ENCODE assay signal across 8 cellular contexts in genomic region chrX:16123222-16123786, GRCh38. TPM values are rescaled to one million over a fixed set of nuclear protein-coding genes. Genes with fewer than 3 reads are reported as not detected.
DNase-seq lines count a peak whose midpoint lies in the region; ATAC-seq and TF ChIP-seq lines count a peak whose summit lies in the region.

Gene GRPR, plus strand, starts transcription at chrX:16123565. Its CDS starts 389 bp downstream, at chrX:16123954.

- H3K4me3 Mint-ChIP-seq in Caco-2 (ENCODE audit: unreplicated experiment) (no peak within 1 kb of the TSS), naive B cell (peak within 1 kb of the TSS in 3 of 8 donors; percentile 24 to 77 (median 40))
- H3K4me3 Mint-ChIP-seq in stimulated activated effector memory CD8-positive, alpha-beta T cell treated with anti-CD3 and anti-CD28 coated beads, Interleukin-12 subunit alpha, Interleukin-12 subunit beta, amount 100 ng/mL, for 72 hours: no peak within 1 kb of the TSS

- no peaks in the 10 kb centered on the region for H3K9me3 ChIP-seq in Caco-2
- H3K9me3 ChIP-seq in HUES48 (ENCODE audit: control insufficient read depth, insufficient read depth, low read length): 0 out of 2 replicates have a peak, but pooled peaks cover 5% of the 10 kb centered on the region
- H3K9me3 ChIP-seq in NT2/D1 (ENCODE audit: insufficient read depth, low read length): no peaks in the 10 kb centered on the region; the same call in 1 of the 2 replicates
- H3K9me3 ChIP-seq in esophagus muscularis mucosa: peaks cover 0 to 4% (median 0%) of the 10 kb centered on the region in 4 donors

- H3K4me1 ChIP-seq in Caco-2 (no peaks in the 10 kb centered on the region), HUES48 (ENCODE audit: control insufficient read depth, insufficient read depth, low read length) (peaks cover 14% of the 10 kb centered on the region), NT2/D1 (ENCODE audit: insufficient read depth, insufficient read length) (no peaks in the 10 kb centered on the region), esophagus muscularis mucosa (no peaks in the 10 kb centered on the region)

- H3K27me3 Mint-ChIP-seq in Caco-2 (ENCODE audit: insufficient read depth, unreplicated experiment) (peaks cover 5% of the 10 kb centered on the region), naive B cell (peaks cover 6 to 11% (median 6%) of the 10 kb centered on the region in 3 donors)

- H3K36me3 Mint-ChIP-seq in Caco-2 (ENCODE audit: insufficient read depth, unreplicated experiment): no peaks in the 10 kb centered on the region
- no peaks in the 10 kb centered on the region for H3K36me3 Mint-ChIP-seq in naive B cell
- H3K36me3 Mint-ChIP-seq in stimulated activated effector memory CD8-positive, alpha-beta T cell treated with anti-CD3 and anti-CD28 coated beads, Interleukin-12 subunit alpha, Interleukin-12 subunit beta, amount 100 ng/mL, for 72 hours: no peaks in the 10 kb centered on the region

- H3K9me3 Mint-ChIP-seq in Caco-2 (ENCODE audit: unreplicated experiment) (no peaks in the 10 kb centered on the region), naive B cell (peaks cover 0 to 7% (median 4%) of the 10 kb centered on the region in 7 donors)
- H3K9me3 Mint-ChIP-seq in stimulated activated effector memory CD8-positive, alpha-beta T cell treated with anti-CD3 and anti-CD28 coated beads, Interleukin-12 subunit alpha, Interleukin-12 subunit beta, amount 100 ng/mL, for 72 hours: no peaks in the 10 kb centered on the region

- POLR2A ChIA-PET in Caco-2 (lab: Charles Lee): no interaction called here

- DNase-seq in Caco-2 (peak; percentile 73 to 81), NT2/D1 (ENCODE audit: low read depth, low spot score) (peak; percentile 85), activated T-cell treated with anti-CD3 and anti-CD28 coated beads for 1 hour (ENCODE audit: low read depth) (peak; percentile 35), esophagus muscularis mucosa (ENCODE audit: extremely low spot score) (peak; percentile 90), naive B cell (peak; percentile 55)
- peak; percentile 24 to 59 for DNase-seq in stimulated activated effector memory CD8-positive, alpha-beta T cell treated with anti-CD3 and anti-CD28 coated beads, Interleukin-12 subunit alpha, Interleukin-12 subunit beta, amount 100 ng/mL, for 72 hours (ENCODE audit: low spot score in 2 of 2)

- CTCF ChIA-PET in Caco-2 (lab: Charles Lee): interaction anchor here (0.8 to 1.5 kb wide), 7 partner anchors 10 to 322 kb away, joined by 3 to 12 read pairs (median 6); no protein-coding TSS in a partner anchor

- TF ChIP-seq POLR2A in esophagus muscularis mucosa (IDR thresholded peaks at IDR 0.05; ENCODE audit: low read depth): no peak

- intact Hi-C loops in Caco-2 (cut with micrococcal nuclease; ENCODE audit: unreplicated experiment): loop anchor here (2.0 to 10.0 kb wide), 3 partner anchors 89 to 571 kb away; no protein-coding TSS in a partner anchor
- intact Hi-C loops in esophagus muscularis mucosa (cut with DNase I): loop anchor here (5.0 kb wide), 3 partner anchors 89 to 569 kb away; no protein-coding TSS in a partner anchor

- 2% methylated on average over 6 of the region's 6 CpGs for WGBS in esophagus muscularis mucosa

- no peaks in the 10 kb centered on the region for H3K27me3 ChIP-seq in Caco-2 (replicated peaks; ENCODE audit: control insufficient read depth, insufficient read depth, low read length)
- no peaks in the 10 kb centered on the region for H3K27me3 ChIP-seq in HUES48 (ENCODE audit: control insufficient read depth, insufficient read depth, low read length)
- H3K27me3 ChIP-seq in NT2/D1 (ENCODE audit: insufficient read depth, insufficient read length): peaks cover 2% of the 10 kb centered on the region
- H3K27me3 ChIP-seq in esophagus muscularis mucosa: no peaks in the 10 kb centered on the region

- no peak within 1 kb of the TSS for H3K27ac Mint-ChIP-seq in Caco-2 (ENCODE audit: unreplicated experiment)
- H3K27ac Mint-ChIP-seq in naive B cell: peak within 1 kb of the TSS in 2 of 6 donors; percentile 44 to 59
- H3K27ac Mint-ChIP-seq in stimulated activated effector memory CD8-positive, alpha-beta T cell treated with anti-CD3 and anti-CD28 coated beads, Interleukin-12 subunit alpha, Interleukin-12 subunit beta, amount 100 ng/mL, for 72 hours: no peak within 1 kb of the TSS

- H3K9ac ChIP-seq in HUES48 (ENCODE audit: low read depth, low read length) (peak within 1 kb of the TSS; percentile 92), NT2/D1 (ENCODE audit: insufficient read length, low read depth) (no peak within 1 kb of the TSS)

- TF ChIP-seq EP300 in esophagus muscularis mucosa (IDR thresholded peaks at IDR 0.05): no peak

- H3K36me3 ChIP-seq in Caco-2 (ENCODE audit: control insufficient read depth, insufficient read depth, low read length): no peaks in the 10 kb centered on the region
- peaks cover 27% of the 10 kb centered on the region for H3K36me3 ChIP-seq in HUES48 (ENCODE audit: control insufficient read depth, insufficient read depth, low read length)
- H3K36me3 ChIP-seq in NT2/D1 (ENCODE audit: insufficient read depth, insufficient read length, low read length): no peaks in the 10 kb centered on the region
- no peaks in the 10 kb centered on the region for H3K36me3 ChIP-seq in esophagus muscularis mucosa

- H3K27ac ChIP-seq in HUES48 (ENCODE audit: low read depth, low read length) (peak within 1 kb of the TSS; percentile 44), esophagus muscularis mucosa (replicated peaks in 1 of 4) (peak within 1 kb of the TSS in 3 of 4 donors; percentile 39 to 47 (median 41))

- peak; percentile 66 for ATAC-seq in GM21367 (IDR thresholded peaks at IDR 0.05; ENCODE audit: unreplicated experiment)
- ATAC-seq in naive B cell (ENCODE audit: low read depth in 2 of 2): peak; percentile 87 to 89
- ATAC-seq in stimulated activated effector memory CD8-positive, alpha-beta T cell treated with anti-CD3 and anti-CD28 coated beads, Interleukin-12 subunit alpha, Interleukin-12 subunit beta, amount 100 ng/mL, for 72 hours: peak; percentile 86

- no peaks in the 10 kb centered on the region for H3K4me1 Mint-ChIP-seq in Caco-2 (ENCODE audit: low read depth, unreplicated experiment)
- H3K4me1 Mint-ChIP-seq in naive B cell: peaks cover 25 to 38% (median 27%) of the 10 kb centered on the region in 3 donors
- peaks cover 18% of the 10 kb centered on the region for H3K4me1 Mint-ChIP-seq in stimulated activated effector memory CD8-positive, alpha-beta T cell treated with anti-CD3 and anti-CD28 coated beads, Interleukin-12 subunit alpha, Interleukin-12 subunit beta, amount 100 ng/mL, for 72 hours

- TF ChIP-seq CTCF in Caco-2 (IDR thresholded peaks at IDR 0.05; ENCODE audit: insufficient read depth in 1 of 2, low read depth in 1 of 2, low read length in 1 of 2, severe bottlenecking in 1 of 2, unreplicated experiment in 1 of 2) (peak; percentile 49 to 76), esophagus muscularis mucosa (IDR thresholded peaks at IDR 0.05) (peak; percentile 65 to 78 (median 71))

- H3K4me3 ChIP-seq in Caco-2 (ENCODE audit: low read depth, low read length): no peak within 1 kb of the TSS
- peak within 1 kb of the TSS; percentile 92 for H3K4me3 ChIP-seq in HUES48 (ENCODE audit: low read depth, low read length)
- no peak within 1 kb of the TSS for H3K4me3 ChIP-seq in NT2/D1 (ENCODE audit: insufficient read length, low read depth)
- H3K4me3 ChIP-seq in esophagus muscularis mucosa: peak within 1 kb of the TSS; percentile 34 to 54 (median 44)

- no TSS peak for BruUV-seq in Caco-2 (replicated peaks; lab: Mats Ljungman, UMichigan)

RNA-seq across cellular contexts. Expression of gene GRPR, which starts in this region (rescaled TPM):
- total RNA-seq in Caco-2 (2022): 0.21 TPM in 1 of 2 replicates, not detected in the other
- 10 to 100 TPM in 3 of 4 donors, 1 to 10 TPM in 1; 7.8 to 15.0 (median 12.4) TPM for total RNA-seq in esophagus muscularis mucosa
- polyA plus RNA-seq in naive B cell (ENCODE audit: low read depth in 6 of 6): under 1 TPM in 3 of 6 donors, not detected in 3; 0.21 to 0.48 (median 0.34) TPM

Comparison
In these comparisons a context has a peak if more than half of its experiments do, and no peak if none do; other contexts are left out.
1. Peak in DNase-seq in Caco-2; RNA of the gene not detected or under 1 TPM.
2. Peak in DNase-seq and ATAC-seq in naive B cell; RNA of the gene not detected or under 1 TPM.
3. DNase-seq: peak in every context shown above with its lines; median percentile 90 in esophagus muscularis mucosa; 85 in NT2/D1; 77 in Caco-2; 55 in naive B cell; 42 in stimulated activated effector memory CD8-positive, alpha-beta T cell treated with anti-CD3 and anti-CD28 coated beads, Interleukin-12 subunit alpha, Interleukin-12 subunit beta, amount 100 ng/mL, for 72 hours; 35 in activated T-cell treated with anti-CD3 and anti-CD28 coated beads for 1 hour.
4. H3K4me3 ChIP-seq: peak in HUES48 (single experiment) and esophagus muscularis mucosa (4 of 4); none in Caco-2 (single experiment) and NT2/D1 (single experiment).
5. Peak in every context shown above with its lines, with median percentiles within 50 percentile points of each other: ATAC-seq.